8 cellular contexts compared by ENCODE assay signal in genomic region chr5:55232194-55232984, GRCh38. TPM values are rescaled to one million over a fixed set of nuclear protein-coding genes. Genes with fewer than 3 reads are reported as not detected.
DNase-seq lines count a peak whose midpoint lies in the region; TF ChIP-seq lines count a peak whose summit lies in the region.

No MANE protein-coding gene starts in this region.

- H2BK12ac ChIP-seq in H9 (ENCODE audit: insufficient read length, low read depth, low read length), result no peak overlapping the region

- no peak overlapping the region for H2BK120ac ChIP-seq in H9 (ENCODE audit: low read depth, low read length, poor library complexity, severe bottlenecking)

- peaks cover 98% of the 10 kb centered on the region for H3K27me3 Mint-ChIP-seq in H9 (ENCODE audit: low read depth)

- H3K4me2 ChIP-seq in H9 (ENCODE audit: insufficient read depth, insufficient read length, low read length), result peak overlapping the region; percentile 95

- H3K4me1 Mint-ChIP-seq in H9, result peaks cover 31 to 45% of the 10 kb centered on the region in 2 experiments

- no peak overlapping the region for H3K23ac ChIP-seq in H9 (ENCODE audit: insufficient read length, low read depth, low read length)

- H4K8ac ChIP-seq in H9 (replicated peaks; ENCODE audit: insufficient read length, low read depth, low read length), result no peak overlapping the region

- no peak for TF ChIP-seq CTCF in H9 (conservative IDR thresholded peaks at IDR 0.05)
- no peak for TF ChIP-seq CTCF in vagina (IDR thresholded peaks at IDR 0.05)

- H3K4me1 ChIP-seq in H9 (ENCODE audit: insufficient read depth, low read length) (no peaks in the 10 kb centered on the region), vagina (peaks cover 47% of the 10 kb centered on the region)

- peaks cover 3 to 11% of the 10 kb centered on the region in 2 experiments for H3K9me3 Mint-ChIP-seq in H9

- no peaks in the 10 kb centered on the region for H3K36me3 ChIP-seq in vagina

- no CpG with 5 or more reads among the region's 47 CpGs for WGBS in H9 (ENCODE audit: extremely low coverage, insufficient read length, low lambda C conversion rate)

- H2AFZ ChIP-seq in H9 (ENCODE audit: low read length), result no peak overlapping the region

- intact Hi-C loops in vagina (cut with DNase I), result no loop called here

- H3K56ac ChIP-seq in H9 (ENCODE audit: insufficient read length, low read depth, low read length), result no peak overlapping the region

- no peak overlapping the region for H3K18ac ChIP-seq in H9 (ENCODE audit: insufficient read length, low read depth, low read length)

- H3K9me3 ChIP-seq in H9 (ENCODE audit: control insufficient read depth, low read depth, low read length) (no peaks in the 10 kb centered on the region), vagina (no peaks in the 10 kb centered on the region)

- no peaks in the 10 kb centered on the region for H3K79me2 ChIP-seq in H9 (ENCODE audit: insufficient read depth, low read length)

- peak overlapping the region; percentile 58 for H3K4me3 ChIP-seq in vagina

- H2BK20ac ChIP-seq in H9 (ENCODE audit: low read depth, low read length, poor library complexity, severe bottlenecking), result no peak overlapping the region

- no peak overlapping the region for H3T11ph ChIP-seq in H9 (ENCODE audit: low read length)

- H2BK5ac ChIP-seq in H9 (ENCODE audit: insufficient read length, low read length), result no peak overlapping the region

- no peak overlapping the region for H2AK5ac ChIP-seq in H9 (ENCODE audit: insufficient read length, low read length)

- DNase-seq in Caki2 (ENCODE audit: low read depth), result peak; percentile 51
- DNase-seq in H9, result peak; percentile 63
- peak; percentile 79 for DNase-seq in RKO (ENCODE audit: low spot score)
- peak; percentile 71 for DNase-seq in ecto neural progenitor cell (ENCODE audit: low spot score)
- DNase-seq in mucosa of gallbladder (ENCODE audit: low spot score), result peak; percentile 24
- DNase-seq in vagina (ENCODE audit: extremely low spot score in 2 of 2), result no peak
- no peak for DNase-seq in T1000 (lab: John Stamatoyannopoulos, UW)
- DNase-seq in stimulated activated naive CD4-positive, alpha-beta T cell treated with Interleukin-2 at 50 U/mL for 16 hours (lab: John Stamatoyannopoulos, UW), result no peak

- in situ Hi-C loops in Caki2 (cut with HindIII; ENCODE audit: low pct_unique_long_range_greater_than_20kb, low sequenced_read_pairs), result no loop called here

- H4K20me1 ChIP-seq in H9 (ENCODE audit: control insufficient read depth, insufficient read depth, insufficient read length), result peaks cover 4% of the 10 kb centered on the region

- H4K5ac ChIP-seq in H9 (ENCODE audit: insufficient read length, low read depth, low read length), result no peak overlapping the region

- H3K27me3 ChIP-seq in H9 (ENCODE audit: insufficient read depth, low read length) (peaks cover 75% of the 10 kb centered on the region), vagina (peaks cover 21% of the 10 kb centered on the region)

- H3K27ac Mint-ChIP-seq in H9, result no peak overlapping the region

- no peak overlapping the region for H3K9ac ChIP-seq in H9 (ENCODE audit: extremely low read depth, insufficient read length, low read length)

- TF ChIP-seq POLR2A in vagina (IDR thresholded peaks at IDR 0.05), result no peak

- H3K23me2 ChIP-seq in H9 (ENCODE audit: insufficient read length, low read depth, low read length, poor library complexity, severe bottlenecking), result peaks cover 23% of the 10 kb centered on the region

- H3K14ac ChIP-seq in H9 (ENCODE audit: insufficient read depth, low read length), result no peak overlapping the region

- no peak overlapping the region for H2BK15ac ChIP-seq in H9 (ENCODE audit: low read depth, low read length)

- H3K4ac ChIP-seq in H9 (ENCODE audit: low read depth, low read length), result no peak overlapping the region

- no peak overlapping the region for H3K27ac ChIP-seq in H9 (ENCODE audit: insufficient read length, low read depth, low read length)
- H3K27ac ChIP-seq in vagina, result no peak overlapping the region

- H4K91ac ChIP-seq in H9 (ENCODE audit: insufficient read length, low read depth, low read length), result no peak overlapping the region

- no peaks in the 10 kb centered on the region for H3K79me1 ChIP-seq in H9 (ENCODE audit: insufficient read depth, low read depth, low read length, poor library complexity, severe bottlenecking)

- peaks cover 0 to 2% (median 0%) of the 10 kb centered on the region in 3 experiments; a peak in 2 of 7 replicates for H3K36me3 Mint-ChIP-seq in H9 (ENCODE audit: insufficient read depth in 1 of 3, low read depth in 3 of 3)

- peak overlapping the region; percentile 74 to 92 for H3K4me3 Mint-ChIP-seq in H9

RNA-seq across cellular contexts. Expression of gene CCNO, which starts 1.0 kb away (rescaled TPM):
- 3.6 and 5.4 TPM in 2 replicates for total RNA-seq in Caki2 (2014; rRNA removed; shearing (Covaris generic); ENCODE audit: low replicate concordance)
- 0.24 and 0.42 TPM in 2 replicates for total RNA-seq in H9 (2021)
- total RNA-seq in mucosa of gallbladder, result 14.4 TPM
- not detected for total RNA-seq in vagina

RNA-seq across cellular contexts. Expression of gene MCIDAS, which starts 5.3 kb away (rescaled TPM):
- total RNA-seq in Caki2 (2014; rRNA removed; shearing (Covaris generic); ENCODE audit: low replicate concordance), result 0.68 and 5.6 TPM in 2 replicates
- total RNA-seq in H9 (2021) (0.26 and 0.39 TPM in 2 replicates), mucosa of gallbladder (0.92 TPM), vagina (not detected)

RNA-seq across cellular contexts. Expression of gene CDC20B, which starts 59.4 kb away (rescaled TPM):
- not detected in 2 replicates for total RNA-seq in Caki2 (2014; rRNA removed; shearing (Covaris generic); ENCODE audit: low replicate concordance)
- 0.18 and 0.26 TPM in 2 replicates for total RNA-seq in H9 (2021)
- total RNA-seq in mucosa of gallbladder, result 0.20 TPM
- total RNA-seq in vagina, result not detected

Comparison
In these comparisons a context has a peak if more than half of its experiments do, and no peak if none do; other contexts are left out.
1. DNase-seq: peak in Caki2 (single experiment), H9 (single experiment), RKO (single experiment), ecto neural progenitor cell (single experiment) and mucosa of gallbladder (single experiment); none in vagina (0 of 2), T1000 (single experiment) and stimulated activated naive CD4-positive, alpha-beta T cell treated with Interleukin-2 at 50 U/mL for 16 hours (single experiment).